In genomic region chr7:157903296-157903695, GRCh38 we compare ENCODE assay signal across 9 cellular contexts.
"Had no signal": no experiment of that assay in that cellular context is flagged by ENCODE, and none has a peak within 500 bp of the region (broad histone marks: within the 10 kb centered on the region; RNA-seq: fewer than 3 reads in every experiment).

No MANE protein-coding gene starts in this region.

- H3K9me3 ChIP-seq: HAP-1 had no signal

- H3K4me2 ChIP-seq: GM23338 had no signal

- H3K36me3 ChIP-seq: HAP-1 had no signal

- H3K4me1 ChIP-seq: HAP-1 had no signal

- DNase-seq: GM23248, GOT3, H7, H9, HCEC 1CT, HFFc6 had no signal

- H3K27ac ChIP-seq: GM23248 had no signal

- H3K4me3 ChIP-seq: GM23248, GM23338, HAP-1 had no signal

- H2AFZ ChIP-seq: GM23248, GM23338 had no signal

- H3K9ac ChIP-seq: GM23248 had no signal

- FAIRE-seq: H54 had no signal
